Comparison of ENCODE assay signal across 1 cellular context in the genomic region with DNA sequence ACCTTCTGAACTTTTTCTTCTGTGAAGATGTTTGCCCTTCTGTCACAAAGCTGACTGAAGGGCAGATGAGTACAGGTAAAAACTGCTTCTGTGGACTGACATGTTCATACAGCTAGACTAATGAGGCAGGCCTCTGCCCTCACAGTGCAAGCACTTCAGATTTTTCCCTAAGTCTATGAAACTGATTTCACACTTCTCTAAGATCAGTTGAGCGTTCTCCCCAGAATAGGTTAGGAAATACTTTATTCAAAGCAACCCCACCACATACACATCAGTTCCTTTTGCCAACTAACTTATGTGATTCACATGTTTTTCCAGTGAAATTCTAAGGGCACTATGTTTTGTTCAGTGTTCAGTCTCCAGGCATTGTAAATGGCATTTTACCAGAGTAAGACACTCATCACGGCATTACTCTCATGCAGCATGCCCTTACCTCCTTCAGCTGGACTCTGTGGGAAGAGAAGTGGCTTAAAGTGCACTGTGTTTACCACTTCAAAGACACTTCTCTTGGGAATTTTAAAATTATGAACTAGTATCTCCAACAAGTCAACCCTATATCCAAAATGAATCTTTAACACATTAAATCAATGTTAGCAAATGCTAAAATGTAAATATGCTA.
TF ChIP-seq lines count a peak whose summit lies in the region.

No MANE protein-coding gene starts in this region.

TF ChIP-seq in GM12878, 131 proteins besides CTCF, POLR2A, EP300 and RAD21:
- TF ChIP-seq PAX5 (IDR thresholded peaks at IDR 0.05; ENCODE audit: borderline replicate concordance, low read depth, low read length) = no peak
- TF ChIP-seq IRF4 (IDR thresholded peaks at IDR 0.05; ENCODE audit: low read depth, low read length) = no peak
- no peak for TF ChIP-seq MXI1 (IDR thresholded peaks at IDR 0.05; ENCODE audit: low read depth, low read length)
- no peak for TF ChIP-seq BRCA1 (IDR thresholded peaks at IDR 0.05; ENCODE audit: low read depth, low read length)
- TF ChIP-seq TCF7 (IDR thresholded peaks at IDR 0.05; ENCODE audit: borderline replicate concordance) = no peak
- TF ChIP-seq HCFC1 (IDR thresholded peaks at IDR 0.05; ENCODE audit: low read length) = no peak
- no peak for TF ChIP-seq EGR1 (IDR thresholded peaks at IDR 0.05; ENCODE audit: borderline replicate concordance in 1 of 2, low read depth in 2 of 2, low read length in 2 of 2)
- no peak for TF ChIP-seq PAX8 (IDR thresholded peaks at IDR 0.05)
- no peak for TF ChIP-seq MEF2A (IDR thresholded peaks at IDR 0.05; ENCODE audit: insufficient read depth, low read depth, low read length)
- no peak for TF ChIP-seq SRF (IDR thresholded peaks at IDR 0.05; ENCODE audit: low read depth in 2 of 2, low read length in 2 of 2)
- no peak for TF ChIP-seq SP1 (IDR thresholded peaks at IDR 0.05; ENCODE audit: low read depth, low read length)
- no peak for TF ChIP-seq RFX5 (IDR thresholded peaks at IDR 0.05; ENCODE audit: low read depth, low read length)
- no peak for TF ChIP-seq MYB (IDR thresholded peaks at IDR 0.05; ENCODE audit: borderline replicate concordance, low read depth, low read length)
- no peak for TF ChIP-seq TARDBP (IDR thresholded peaks at IDR 0.05; ENCODE audit: borderline replicate concordance)
